Comparison of ENCODE assay signal across 29 cellular contexts in the genomic region with DNA sequence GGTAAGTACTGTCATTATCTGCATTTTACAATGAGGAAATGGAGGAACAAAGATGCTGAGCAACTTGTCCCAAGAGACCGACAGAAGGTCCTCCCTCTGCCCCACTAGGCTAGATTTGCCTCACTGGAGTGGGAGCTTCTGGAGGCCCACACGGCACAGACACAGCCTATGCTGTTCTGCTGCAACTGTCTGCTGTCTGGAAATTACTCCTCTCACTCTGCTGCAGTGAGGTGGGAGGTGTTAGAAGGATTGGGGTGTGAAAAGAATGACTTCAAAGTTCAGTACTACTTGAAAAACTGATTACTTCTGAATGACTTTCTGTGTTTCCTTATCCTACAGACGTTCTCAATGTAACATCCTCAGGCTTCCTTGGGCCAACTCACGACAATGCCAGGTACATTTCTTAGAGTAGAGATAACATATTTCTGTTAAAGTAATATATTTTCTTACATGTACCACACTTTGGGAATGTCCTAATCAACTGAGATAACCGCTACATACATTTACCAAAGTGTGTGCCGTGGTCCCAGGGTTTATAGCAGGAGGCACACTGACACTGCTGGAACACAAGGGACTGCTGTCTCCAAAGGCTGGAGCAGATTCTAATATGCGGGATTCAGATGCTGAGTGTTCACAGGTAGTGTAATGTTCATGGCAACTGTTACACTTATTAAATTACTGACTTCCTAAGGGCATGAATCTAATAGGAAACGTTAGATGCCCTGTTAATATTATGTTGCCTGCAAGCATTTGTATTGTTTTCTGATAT. TPM values are rescaled to one million over a fixed set of nuclear protein-coding genes. Genes with fewer than 3 reads are reported as not detected.
DNase-seq lines count a peak whose midpoint lies in the region; ATAC-seq and TF ChIP-seq lines count a peak whose summit lies in the region.
"Had no signal": no experiment of that assay in that cellular context is flagged by ENCODE, and none has a peak within 500 bp of the region (broad histone marks: within the 10 kb centered on the region; RNA-seq: fewer than 3 reads in every experiment).

No MANE protein-coding gene starts in this region.

- H3K27me3 ChIP-seq in SK-N-SH (ENCODE audit: insufficient read depth) (no peaks in the 10 kb centered on the region), testis (no peaks in the 10 kb centered on the region)
- H3K27me3 ChIP-seq: dorsolateral prefrontal cortex, foreskin keratinocyte, vagina had no signal

- DNase-seq in SK-N-SH (no peak), left kidney (ENCODE audit: low read depth, low spot score) (peak; percentile 31), testis (peak; percentile 33), GM19238 (ENCODE audit: insufficient read length, low spot score) (no peak), occipital lobe (lab: John Stamatoyannopoulos, UW) (no peak)
- peak; percentile 22 for DNase-seq in stimulated activated CD4-positive, alpha-beta T cell treated with anti-CD3 and anti-CD28 coated beads, Interleukin-4, amount 100 ng/mL, for 24 hours
- no peak for DNase-seq in stimulated activated CD4-positive, alpha-beta T cell treated with anti-CD3 and anti-CD28 coated beads, Interleukin-4, amount 100 ng/mL, for 1 hour
- DNase-seq: activated CD4-positive, alpha-beta T cell treated with anti-CD3 and anti-CD28 coated beads for 1 hour; activated gamma-delta T cell treated with Interleukin-2 at 50 U/mL for 16 hours; activated T-cell treated with anti-CD3 and anti-CD28 coated beads, Interleukin-2, amount 50 U/mL, for 1 hour; CD8-positive, alpha-beta T cell; EL; foreskin keratinocyte; H9; heart right ventricle; naive B cell; NCI-H1092 treated with DMSO at 0.1 percent for 48 hours; NCI-H187; NCI-H524 treated with DMSO at 0.1 percent for 48 hours; T-helper 17 cell; tibial artery had no signal

- H3K27ac ChIP-seq in SK-N-SH (ENCODE audit: low read depth in 2 of 2, low read length in 1 of 2) (no peak overlapping the region), testis (no peak overlapping the region)
- H3K27ac ChIP-seq: A549, esophagus muscularis mucosa, foreskin keratinocyte, heart right ventricle, prostate gland, tibial artery, vagina had no signal

- TF ChIP-seq CTCF in SK-N-SH (IDR thresholded peaks at IDR 0.05) (no peak), testis (IDR thresholded peaks at IDR 0.05) (no peak)

- no peak for TF ChIP-seq EP300 in SK-N-SH (IDR thresholded peaks at IDR 0.05; ENCODE audit: borderline replicate concordance in 1 of 2, low read depth in 1 of 2, low read length in 1 of 2)

- H3K9me3 ChIP-seq in SK-N-SH (no peaks in the 10 kb centered on the region), testis (no peaks in the 10 kb centered on the region)
- H3K9me3 ChIP-seq: prostate gland, tibial artery, vagina had no signal

- intact Hi-C loops in testis (cut with DNase I; ENCODE audit: low total_unique reads): no loop called here

- H3K4me3 ChIP-seq in SK-N-SH (ENCODE audit: low read depth in 2 of 2, low read length in 1 of 2) (no peak overlapping the region), testis (no peak overlapping the region)
- H3K4me3 ChIP-seq: A549, dorsolateral prefrontal cortex, esophagus muscularis mucosa, heart right ventricle, K562, prostate gland, tibial artery, vagina had no signal

- H2AFZ ChIP-seq in SK-N-SH (ENCODE audit: low read depth): no peak overlapping the region

- CTCF ChIA-PET in SK-N-SH (lab: Yijun Ruan, JAX): interaction anchor here (0.6 to 2.5 kb wide), 5 partner anchors 10 to 319 kb away, joined by 3 to 9 read pairs (median 3); no protein-coding TSS in a partner anchor

- H3K9me2 ChIP-seq in SK-N-SH: no peaks in the 10 kb centered on the region

- peak; percentile 46 for TF ChIP-seq RAD21 in SK-N-SH (IDR thresholded peaks at IDR 0.05; ENCODE audit: low read length)

- H3K36me3 ChIP-seq in SK-N-SH (replicated peaks in 1 of 2; ENCODE audit: control insufficient read depth in 1 of 2, insufficient read depth in 2 of 2, low read length in 1 of 2) (no peaks in the 10 kb centered on the region), testis (ENCODE audit: low read depth, missing control alignments) (no peaks in the 10 kb centered on the region)
- H3K36me3 ChIP-seq: esophagus muscularis mucosa, heart right ventricle, prostate gland, tibial artery, vagina had no signal

- peaks cover 8% of the 10 kb centered on the region for H3F3A ChIP-seq in SK-N-SH (replicated peaks; ENCODE audit: insufficient read depth)

- no peak for TF ChIP-seq POLR2A in testis (IDR thresholded peaks at IDR 0.05)

- ATAC-seq in SK-N-SH treated with all-trans-retinoic acid at 6 μM for 48 hours: no peak
- ATAC-seq: A549; CD8-positive, alpha-beta T cell; foreskin keratinocyte; K562; Right ventricle myocardium inferior; T-helper 17 cell had no signal

- no peaks in the 10 kb centered on the region for H3K79me2 ChIP-seq in SK-N-SH (ENCODE audit: insufficient read depth)

- H4K20me1 ChIP-seq in SK-N-SH (ENCODE audit: insufficient read depth): no peaks in the 10 kb centered on the region

- H3K4me1 ChIP-seq in SK-N-SH (ENCODE audit: control insufficient read depth in 1 of 2, insufficient read depth in 2 of 2, low read depth in 1 of 2, low read length in 1 of 2) (peaks cover 5 to 11% of the 10 kb centered on the region in 2 experiments; a peak in 2 of 4 replicates), testis (no peaks in the 10 kb centered on the region)
- H3K4me1 ChIP-seq: A549, esophagus muscularis mucosa, foreskin keratinocyte, prostate gland, tibial artery, vagina had no signal

- H3K9ac ChIP-seq in SK-N-SH: no peak overlapping the region

- 72% methylated on average over 8 of the region's 8 CpGs for WGBS in SK-N-SH (ENCODE audit: low lambda C conversion rate)
- WGBS in testis, 2 donors: 55 to 79% methylated on average over 8 of the region's 8 CpGs

- POLR2A ChIA-PET in SK-N-SH (lab: Yijun Ruan, JAX): interaction anchor here (0.6 kb wide), 1 partner anchor 108 kb away, joined by 3 read pairs; no protein-coding TSS in a partner anchor

- H3K4me2 ChIP-seq in SK-N-SH: no peak overlapping the region
- H3K4me2 ChIP-seq: A549 had no signal

TF ChIP-seq in SK-N-SH, 30 proteins besides CTCF, POLR2A, EP300 and RAD21 (continues in another document):
- no peak for TF ChIP-seq RFX5 (IDR thresholded peaks at IDR 0.05; ENCODE audit: low read length)
- TF ChIP-seq, protein P1, sequence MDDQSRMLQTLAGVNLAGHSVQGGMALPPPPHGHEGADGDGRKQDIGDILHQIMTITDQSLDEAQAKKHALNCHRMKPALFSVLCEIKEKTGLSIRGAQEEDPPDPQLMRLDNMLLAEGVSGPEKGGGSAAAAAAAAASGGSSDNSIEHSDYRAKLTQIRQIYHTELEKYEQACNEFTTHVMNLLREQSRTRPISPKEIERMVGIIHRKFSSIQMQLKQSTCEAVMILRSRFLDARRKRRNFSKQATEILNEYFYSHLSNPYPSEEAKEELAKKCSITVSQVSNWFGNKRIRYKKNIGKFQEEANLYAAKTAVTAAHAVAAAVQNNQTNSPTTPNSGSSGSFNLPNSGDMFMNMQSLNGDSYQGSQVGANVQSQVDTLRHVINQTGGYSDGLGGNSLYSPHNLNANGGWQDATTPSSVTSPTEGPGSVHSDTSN (IDR thresholded peaks at IDR 0.05): no peak
- TF ChIP-seq JUND (IDR thresholded peaks at IDR 0.05): no peak
- no peak for TF ChIP-seq SMC3 (IDR thresholded peaks at IDR 0.05; ENCODE audit: low read depth, low read length)
- TF ChIP-seq TAF1 (IDR thresholded peaks at IDR 0.05; ENCODE audit: borderline replicate concordance, low read depth, low read length): no peak
- TF ChIP-seq ELF1 (IDR thresholded peaks at IDR 0.05): no peak
- TF ChIP-seq, protein P2, sequence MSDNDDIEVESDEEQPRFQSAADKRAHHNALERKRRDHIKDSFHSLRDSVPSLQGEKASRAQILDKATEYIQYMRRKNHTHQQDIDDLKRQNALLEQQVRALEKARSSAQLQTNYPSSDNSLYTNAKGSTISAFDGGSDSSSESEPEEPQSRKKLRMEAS (IDR thresholded peaks at IDR 0.05; ENCODE audit: low read depth): no peak
- TF ChIP-seq RXRA (IDR thresholded peaks at IDR 0.05; ENCODE audit: borderline replicate concordance, low read depth): no peak

TF ChIP-seq in SK-N-SH treated with all-trans-retinoic acid at 6 μM for 48 hours, 23 proteins besides CTCF, POLR2A, EP300 and RAD21:
- no peak for TF ChIP-seq ARNTL (CRISPR knock-in tag; IDR thresholded peaks at IDR 0.05; ENCODE audit: borderline replicate concordance, low read depth)
- TF ChIP-seq TCF4 (CRISPR knock-in tag; IDR thresholded peaks at IDR 0.05; ENCODE audit: borderline replicate concordance): no peak
- no peak for TF ChIP-seq RARB (CRISPR knock-in tag; IDR thresholded peaks at IDR 0.05)
- no peak for TF ChIP-seq GLIS3 (CRISPR knock-in tag; IDR thresholded peaks at IDR 0.05)
- TF ChIP-seq, protein P3, sequence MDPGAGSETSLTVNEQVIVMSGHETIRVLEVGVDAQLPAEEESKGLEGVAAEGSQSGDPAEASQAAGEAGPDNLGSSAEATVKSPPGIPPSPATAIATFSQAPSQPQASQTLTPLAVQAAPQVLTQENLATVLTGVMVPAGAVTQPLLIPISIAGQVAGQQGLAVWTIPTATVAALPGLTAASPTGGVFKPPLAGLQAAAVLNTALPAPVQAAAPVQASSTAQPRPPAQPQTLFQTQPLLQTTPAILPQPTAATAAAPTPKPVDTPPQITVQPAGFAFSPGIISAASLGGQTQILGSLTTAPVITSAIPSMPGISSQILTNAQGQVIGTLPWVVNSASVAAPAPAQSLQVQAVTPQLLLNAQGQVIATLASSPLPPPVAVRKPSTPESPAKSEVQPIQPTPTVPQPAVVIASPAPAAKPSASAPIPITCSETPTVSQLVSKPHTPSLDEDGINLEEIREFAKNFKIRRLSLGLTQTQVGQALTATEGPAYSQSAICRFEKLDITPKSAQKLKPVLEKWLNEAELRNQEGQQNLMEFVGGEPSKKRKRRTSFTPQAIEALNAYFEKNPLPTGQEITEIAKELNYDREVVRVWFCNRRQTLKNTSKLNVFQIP (CRISPR knock-in tag; IDR thresholded peaks at IDR 0.05; ENCODE audit: borderline replicate concordance, low read depth): no peak
TF ChIP-seq in SK-N-SH treated with all-trans-retinoic acid at 6 μM for 48 hours: peak in this region for 0.

RNA-seq across cellular contexts. Expression of a gene that starts 53.5 kb away (rescaled TPM):
- polyA plus RNA-seq in SK-N-SH (2012; rRNA removed) (10.4 and 12.8 TPM in 2 replicates), testis (ENCODE audit: insufficient read depth, low read depth, low replicate concordance) (36.2 TPM)
- polyA plus RNA-seq in SK-N-SH (2012; cell fraction: cytosol; rRNA removed): 14.4 and 14.8 TPM in 2 replicates
- 13.8 and 19.2 TPM in 2 replicates for polyA plus RNA-seq in SK-N-SH (2012; cell fraction: nucleus; rRNA removed)
- total RNA-seq in testis (10 to 100 TPM; 27.3 to 30.8 TPM), occipital lobe (22.1 TPM)
- total RNA-seq: CD8-positive, alpha-beta T cell had no signal

Comparison
In these comparisons a context has a peak if more than half of its experiments do, and no peak if none do; other contexts are left out.
1. DNase-seq: peak in stimulated activated CD4-positive, alpha-beta T cell treated with anti-CD3 and anti-CD28 coated beads, Interleukin-4, amount 100 ng/mL, for 24 hours (single experiment), left kidney (single experiment) and testis (single experiment); none in SK-N-SH (single experiment), stimulated activated CD4-positive, alpha-beta T cell treated with anti-CD3 and anti-CD28 coated beads, Interleukin-4, amount 100 ng/mL, for 1 hour (single experiment), GM19238 (single experiment) and occipital lobe (single experiment).